In genomic region chr14:39114073-39114838, GRCh38 we compare ENCODE assay signal across 8 cellular contexts. TPM values are rescaled to one million over a fixed set of nuclear protein-coding genes. Genes with fewer than 3 reads are reported as not detected.
DNase-seq lines count a peak whose midpoint lies in the region; ATAC-seq, FAIRE-seq and TF ChIP-seq lines count a peak whose summit lies in the region.

A gene with protein sequence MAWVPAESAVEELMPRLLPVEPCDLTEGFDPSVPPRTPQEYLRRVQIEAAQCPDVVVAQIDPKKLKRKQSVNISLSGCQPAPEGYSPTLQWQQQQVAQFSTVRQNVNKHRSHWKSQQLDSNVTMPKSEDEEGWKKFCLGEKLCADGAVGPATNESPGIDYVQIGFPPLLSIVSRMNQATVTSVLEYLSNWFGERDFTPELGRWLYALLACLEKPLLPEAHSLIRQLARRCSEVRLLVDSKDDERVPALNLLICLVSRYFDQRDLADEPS (plus strand): TSS chr14:39114323. CDS start chr14:39114339, 16 bp downstream.

- peaks cover 4% of the 10 kb centered on the region for H3K36me3 ChIP-seq in WERI-Rb-1
- H3K36me3 ChIP-seq in bronchial epithelial cell (ENCODE audit: control insufficient read depth, insufficient read depth, low read length), result peaks cover 3% of the 10 kb centered on the region
- H3K36me3 ChIP-seq in small intestine (ENCODE audit: control insufficient read depth in 2 of 2, insufficient read depth in 2 of 2, low read length in 2 of 2), result no peaks in the 10 kb centered on the region

- peak; percentile 94 for DNase-seq in ACHN
- peak; percentile 97 for DNase-seq in NCI-H2227 (lab: John Stamatoyannopoulos, UW; ENCODE audit: unreplicated experiment)
- DNase-seq in WERI-Rb-1, result peak; percentile 94
- DNase-seq in bronchial epithelial cell (ENCODE audit: low read depth), result peak; percentile 93
- DNase-seq in iPS-NIHi11 (ENCODE audit: low spot score), result peak; percentile 93
- peak; percentile 97 for DNase-seq in small intestine

- no peak for TF ChIP-seq CTCF in WERI-Rb-1 (IDR thresholded peaks at IDR 0.05; ENCODE audit: low read depth, low read length)
- TF ChIP-seq CTCF in bronchial epithelial cell (IDR thresholded peaks at IDR 0.05; ENCODE audit: insufficient read depth, low read length, severe bottlenecking), result no peak

- H3K9me3 ChIP-seq in WERI-Rb-1 (ENCODE audit: severe bottlenecking) (no peaks in the 10 kb centered on the region), small intestine (ENCODE audit: control insufficient read depth, low read depth) (no peaks in the 10 kb centered on the region)

- peak; percentile 89 for ATAC-seq in GM18873 (IDR thresholded peaks at IDR 0.05; ENCODE audit: low FRiP score, unreplicated experiment)
- ATAC-seq in HG03139 (IDR thresholded peaks at IDR 0.05; ENCODE audit: unreplicated experiment), result peak; percentile 93

- in situ Hi-C loops in ACHN (cut with HindIII; ENCODE audit: low pct_ligation_motif_present, low pct_unique_long_range_greater_than_20kb, low sequenced_read_pairs), result no loop called here

- no peak for FAIRE-seq in bronchial epithelial cell (lab: Jason Lieb, UNC)
- no peak for FAIRE-seq in small intestine (lab: Jason Lieb, UNC)

- H3K4me3 ChIP-seq in WERI-Rb-1 (ENCODE audit: low read depth, low read length), result peak within 1 kb of the TSS; percentile 71
- peak within 1 kb of the TSS; percentile 91 for H3K4me3 ChIP-seq in bronchial epithelial cell (ENCODE audit: low read depth, low read length)
- peak within 1 kb of the TSS; percentile 37 to 63 for H3K4me3 ChIP-seq in small intestine (ENCODE audit: low read depth in 1 of 2, low read length in 2 of 2)

- no peaks in the 10 kb centered on the region for H3K4me1 ChIP-seq in small intestine (ENCODE audit: control insufficient read depth in 2 of 2, insufficient read depth in 1 of 2, low read depth in 1 of 2, low read length in 1 of 2)

- 0 to 1% (median 0%) methylated on average over 40 of the region's 40 CpGs for WGBS in small intestine, 3 donors

- H3K27me3 ChIP-seq in WERI-Rb-1 (ENCODE audit: insufficient read depth, low read depth, severe bottlenecking), result no peaks in the 10 kb centered on the region
- no peaks in the 10 kb centered on the region for H3K27me3 ChIP-seq in bronchial epithelial cell (ENCODE audit: control insufficient read depth, insufficient read depth, low read length)
- H3K27me3 ChIP-seq in small intestine (ENCODE audit: control insufficient read depth in 2 of 2, insufficient read depth in 2 of 2, low read length in 2 of 2), result no peaks in the 10 kb centered on the region

- H3K27ac ChIP-seq in WERI-Rb-1 (peak within 1 kb of the TSS; percentile 75), small intestine (ENCODE audit: low read depth in 1 of 2, low read length in 1 of 2) (peak within 1 kb of the TSS; percentile 56 to 71)

RNA-seq across cellular contexts. Expression of the gene that starts here (rescaled TPM):
- total RNA-seq in bronchial epithelial cell, result 31.9 and 51.3 TPM in 2 replicates
- 10 to 100 TPM in 1 of 3 donors, 1 to 10 TPM in 2; 4.6 to 13.8 (median 6.5) TPM for polyA plus RNA-seq in small intestine

Comparison
In these comparisons a context has a peak if more than half of its experiments do, and no peak if none do; other contexts are left out.
1. Peak in every context shown above with its lines: DNase-seq, ATAC-seq, H3K4me3 ChIP-seq and H3K27ac ChIP-seq.